Comparison of ENCODE assay signal across 9 cellular contexts in genomic region chr13:58429917-58430316, GRCh38.
"Had no signal": no experiment of that assay in that cellular context is flagged by ENCODE, and none has a peak within 500 bp of the region (broad histone marks: within the 10 kb centered on the region; RNA-seq: fewer than 3 reads in every experiment).

No MANE protein-coding gene starts in this region.

- ATAC-seq: HCT116 had no signal

- H3K9ac ChIP-seq: GM23248 had no signal

- H3K27ac Mint-ChIP-seq: HFFc6 had no signal

- H2AFZ ChIP-seq: GM23248 had no signal

- H3K4me3 Mint-ChIP-seq: HFFc6 had no signal

- H3K36me3 ChIP-seq: HAP-1 had no signal

- H3K4me1 ChIP-seq: HAP-1 had no signal

- H3K9me3 ChIP-seq: HAP-1 had no signal

- H3K27ac ChIP-seq: GM23248, HL-60 had no signal

- DNase-seq: GM23248, GOT3, H7, HFFc6, IMR-90, KBM-7 had no signal

- H3K4me3 ChIP-seq: GM23248, HAP-1 had no signal
